Comparison of ENCODE assay signal across 21 cellular contexts in genomic region chr1:148310807-148311206, GRCh38.
"Had no signal": no experiment of that assay in that cellular context is flagged by ENCODE, and none has a peak within 500 bp of the region (broad histone marks: within the 10 kb centered on the region; RNA-seq: fewer than 3 reads in every experiment).

No MANE protein-coding gene starts in this region.

- H3K27ac ChIP-seq: colonic mucosa, PC-9 had no signal

- H2AFZ ChIP-seq: PC-9 had no signal

- ATAC-seq: activated CD8-positive, alpha-beta memory T cell treated with anti-CD3 and anti-CD28 coated beads, Interleukin-2, amount 10 ng/mL, durations not matched to agents 7 days and 5 days; activated T-cell treated with anti-CD3 and anti-CD28 coated beads, Interleukin-2, amount 50 U/mL, for 4 hours; T-helper 17 cell had no signal

- H3K4me2 ChIP-seq: PC-9 had no signal

- H3K9me3 ChIP-seq: colonic mucosa had no signal

- H3K36me3 ChIP-seq: colonic mucosa had no signal

- H3K4me3 ChIP-seq: colonic mucosa, PC-9 had no signal

- H3K4me1 ChIP-seq: colonic mucosa had no signal

- DNase-seq: activated B cell treated with CpG ODN at 0.5 μM for 24 hours; activated CD4-positive, alpha-beta T cell treated with anti-CD3 and anti-CD28 coated beads for 1 hour; activated CD4-positive, alpha-beta T cell treated with anti-CD3 and anti-CD28 coated beads, Interleukin-2, amount 10 ng/mL, durations not matched to agents 24 days and 14 days; activated CD4-positive, alpha-beta T cell treated with anti-CD3 and anti-CD28 coated beads, Interleukin-2, amount 50 U/mL, for 48 hours; activated CD8-positive, alpha-beta memory T cell treated with anti-CD3 and anti-CD28 coated beads, Interleukin-2, amount 10 ng/mL, durations not matched to agents 7 days and 5 days; activated gamma-delta T cell treated with Interleukin-2 at 50 U/mL for 16 hours; activated naive CD4-positive, alpha-beta T cell treated with anti-CD3 and anti-CD28 coated beads, Interleukin-2, amount 10 ng/mL, durations not matched to agents 7 days and 5 days; activated naive CD8-positive, alpha-beta T cell treated with anti-CD3 and anti-CD28 coated beads for 36 hours; activated T-cell treated with anti-CD3 and anti-CD28 coated beads, Interleukin-2, amount 50 U/mL, for 4 hours; cerebellar nuclear complex; colonic mucosa; NCI-H1092 treated with DMSO at 0.1 percent for 48 hours; NCI-H1436; NCI-H1694 treated with DMSO at 0.1 percent for 48 hours; NCI-H2081; NCI-H510A treated with DMSO at 0.1 percent for 48 hours; NCI-H69; PC-9; SIG-M5; T-helper 17 cell; T-helper 9 cell had no signal
